In the genomic region with DNA sequence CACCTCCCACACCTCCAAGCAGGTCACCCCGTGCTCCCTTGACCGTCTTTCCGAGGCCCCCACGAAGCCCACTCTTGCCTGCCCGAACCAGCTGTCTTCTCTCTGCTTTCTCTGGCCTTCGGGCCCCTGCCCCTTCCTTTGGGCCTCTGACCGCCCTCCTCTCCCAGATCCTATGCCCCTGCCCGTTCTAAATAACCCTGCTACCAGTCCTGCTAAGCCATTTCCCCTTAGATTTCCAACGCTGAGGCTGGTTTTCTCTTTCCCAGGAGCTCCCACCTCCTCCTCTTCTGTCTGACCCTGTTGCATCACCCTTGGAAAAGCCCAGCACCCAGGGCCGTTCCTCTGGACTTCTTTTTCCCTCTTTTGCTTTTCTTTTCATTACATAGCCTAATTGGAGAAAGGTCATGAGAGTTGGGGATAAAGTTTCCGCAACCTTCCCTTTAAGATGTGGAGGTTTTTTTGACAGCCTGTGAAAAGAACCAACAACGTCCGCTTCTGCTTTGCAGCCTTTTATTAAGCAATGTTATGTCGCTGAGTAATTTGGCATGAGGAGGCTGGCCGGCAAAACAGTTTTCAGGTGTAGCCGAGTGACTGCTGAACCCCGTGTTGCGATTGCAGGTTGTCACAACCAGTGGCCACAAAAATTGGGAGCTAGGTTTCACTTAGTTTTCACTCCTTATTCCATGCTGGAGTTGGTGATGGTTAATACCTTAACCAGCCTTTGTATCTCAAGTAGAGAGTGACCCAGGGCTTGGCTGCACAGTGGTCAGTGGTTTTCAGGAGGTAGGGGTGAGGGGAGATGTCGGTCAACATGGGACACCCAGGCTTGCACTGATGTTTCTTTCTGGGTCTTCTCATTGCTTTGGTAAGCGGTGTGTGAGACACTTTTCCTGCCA, we compare ENCODE assay signal across 8 cellular contexts. TPM values are rescaled to one million over a fixed set of nuclear protein-coding genes. Genes with fewer than 3 reads are reported as not detected.
DNase-seq lines count a peak whose midpoint lies in the region; ATAC-seq and TF ChIP-seq lines count a peak whose summit lies in the region.

No MANE protein-coding gene starts in this region.

- intact Hi-C loops in left colon (cut with DNase I, micrococcal nuclease): no loop called here

- H3K4me1 ChIP-seq in stomach smooth muscle (ENCODE audit: control insufficient read depth, insufficient read depth, low read length): peaks cover 18% of the 10 kb centered on the region

- H3K27ac ChIP-seq in SK-N-MC (no peak overlapping the region), coronary artery (peak overlapping the region; percentile 89 to 96), stomach smooth muscle (ENCODE audit: low read length) (peak overlapping the region; percentile 85)

- no peaks in the 10 kb centered on the region for H3K27me3 ChIP-seq in stomach smooth muscle (ENCODE audit: control insufficient read depth in 1 of 2, insufficient read depth in 2 of 2, low read length in 2 of 2)

- no peaks in the 10 kb centered on the region for H3K36me3 ChIP-seq in SK-N-MC (ENCODE audit: insufficient read depth, low read length)
- no peaks in the 10 kb centered on the region for H3K36me3 ChIP-seq in stomach smooth muscle (ENCODE audit: control insufficient read depth in 2 of 2, insufficient read depth in 2 of 2, low read length in 2 of 2)

- peak; percentile 8 for DNase-seq in stimulated activated CD4-positive, alpha-beta T cell treated with anti-CD3 and anti-CD28 coated beads, Interleukin-4, amount 100 ng/mL, for 24 hours
- no peak for DNase-seq in stimulated activated CD4-positive, alpha-beta T cell treated with anti-CD3 and anti-CD28 coated beads, Interleukin-12 subunit alpha, Interleukin-12 subunit beta, amount 100 ng/mL, for 4 hours
- peak; percentile 65 for DNase-seq in HT-29 (ENCODE audit: low spot score)
- DNase-seq in SK-N-MC (ENCODE audit: low read depth, low spot score): no peak
- DNase-seq in coronary artery (ENCODE audit: low spot score): no peak
- DNase-seq in left colon: peak; percentile 14 to 28
- no peak for DNase-seq in NCI-H2081 treated with DMSO at 0.1 percent for 48 hours (lab: John Stamatoyannopoulos, UW)

- H3K9me3 ChIP-seq in SK-N-MC (ENCODE audit: low read depth, low read length): no peaks in the 10 kb centered on the region
- no peaks in the 10 kb centered on the region for H3K9me3 ChIP-seq in stomach smooth muscle (ENCODE audit: control insufficient read depth in 2 of 2, low read length in 2 of 2)

- TF ChIP-seq CTCF in coronary artery (IDR thresholded peaks at IDR 0.05): no peak

- peak overlapping the region; percentile 95 for H3K9ac ChIP-seq in SK-N-MC (ENCODE audit: insufficient read length)
- peak overlapping the region; percentile 75 to 87 for H3K9ac ChIP-seq in stomach smooth muscle (ENCODE audit: low read length in 2 of 2)

- H3K4me3 ChIP-seq in SK-N-MC (peak overlapping the region; percentile 88), coronary artery (peak overlapping the region; percentile 96), stomach smooth muscle (ENCODE audit: low read length in 2 of 2) (peak overlapping the region; percentile 69 to 94)

- peak; percentile 27 for ATAC-seq in left colon

RNA-seq across cellular contexts. Expression of a gene that starts 1.0 kb away (rescaled TPM):
- 9.3 and 9.4 TPM in 2 replicates for total RNA-seq in HT-29 (2014; rRNA removed; shearing (Covaris generic))
- total RNA-seq in left colon: 1 to 10 TPM; 7.5 to 9.7 TPM

RNA-seq across cellular contexts. Expression of a gene that starts 35.5 kb away (rescaled TPM):
- 187 and 197 TPM in 2 replicates for total RNA-seq in HT-29 (2014; rRNA removed; shearing (Covaris generic))
- total RNA-seq in left colon: 10 to 100 TPM; 54.8 to 60.7 TPM

Comparison
In these comparisons a context has a peak if more than half of its experiments do, and no peak if none do; other contexts are left out.
1. DNase-seq: peak in stimulated activated CD4-positive, alpha-beta T cell treated with anti-CD3 and anti-CD28 coated beads, Interleukin-4, amount 100 ng/mL, for 24 hours (single experiment), HT-29 (single experiment) and left colon (2 of 2); none in stimulated activated CD4-positive, alpha-beta T cell treated with anti-CD3 and anti-CD28 coated beads, Interleukin-12 subunit alpha, Interleukin-12 subunit beta, amount 100 ng/mL, for 4 hours (single experiment), SK-N-MC (single experiment), coronary artery (single experiment) and NCI-H2081 treated with DMSO at 0.1 percent for 48 hours (single experiment).
2. Peak in every context shown above with its lines, with median percentiles within 50 percentile points of each other: H3K4me3 ChIP-seq.